ENCODE assay signal across 8 cellular contexts in genomic region chr14:22200977-22201605, GRCh38.
A peak's percentile ranks its signal among the peaks of the same experiment; 100 is the strongest.
DNase-seq lines count a peak whose midpoint lies in the region; ATAC-seq and TF ChIP-seq lines count a peak whose summit lies in the region.

No MANE protein-coding gene starts in this region.

- intact Hi-C loops in gastrocnemius medialis (cut with DNase I; ENCODE audit: low total_unique reads) = no loop called here

- in situ Hi-C loops in gastrocnemius medialis (cut with MboI; ENCODE audit: low sequenced_read_pairs in 4 of 4) = no loop called here

- H3K4me3 Mint-ChIP-seq in activated T-cell treated with anti-CD3 and anti-CD28 coated beads, Interleukin-2, amount 50 U/mL, for 72 hours = peak overlapping the region in 1 of 2 donors; percentile 72

- peaks cover 0 to 3% of the 10 kb centered on the region in 2 donors for H3K36me3 Mint-ChIP-seq in activated T-cell treated with anti-CD3 and anti-CD28 coated beads, Interleukin-2, amount 50 U/mL, for 72 hours (ENCODE audit: insufficient read depth in 2 of 2)

- H3K27ac Mint-ChIP-seq in activated T-cell treated with anti-CD3 and anti-CD28 coated beads, Interleukin-2, amount 50 U/mL, for 72 hours = peak overlapping the region; percentile 81

- no peaks in the 10 kb centered on the region for H3K27me3 Mint-ChIP-seq in activated T-cell treated with anti-CD3 and anti-CD28 coated beads, Interleukin-2, amount 50 U/mL, for 72 hours (ENCODE audit: low read depth)

- H3K9me3 Mint-ChIP-seq in activated T-cell treated with anti-CD3 and anti-CD28 coated beads, Interleukin-2, amount 50 U/mL, for 72 hours = peaks cover 0 to 5% of the 10 kb centered on the region in 2 donors

- H3K4me3 ChIP-seq in gastrocnemius medialis = no peak overlapping the region

- H3K4me1 ChIP-seq in gastrocnemius medialis = no peaks in the 10 kb centered on the region

- no peak overlapping the region for H3K27ac ChIP-seq in gastrocnemius medialis

- H3K27me3 ChIP-seq in gastrocnemius medialis = no peaks in the 10 kb centered on the region

- no peak for TF ChIP-seq CTCF in gastrocnemius medialis (IDR thresholded peaks at IDR 0.05 in 4 of 5, conservative IDR thresholded peaks at IDR 0.05 in 1 of 5)

- TF ChIP-seq POLR2A in gastrocnemius medialis (IDR thresholded peaks at IDR 0.05) = no peak

- H3K9me3 ChIP-seq in gastrocnemius medialis = no peaks in the 10 kb centered on the region

- no peak for DNase-seq in activated T-cell treated with anti-CD3 and anti-CD28 coated beads, Interleukin-2, amount 50 U/mL, for 72 hours
- DNase-seq in activated T-cell treated with anti-CD3 and anti-CD28 coated beads, Interleukin-2, amount 50 U/mL, for 1 hour = no peak
- DNase-seq in HuH-7 (ENCODE audit: low spot score) (peak; percentile 20), SW480 (ENCODE audit: low spot score) (peak; percentile 66), fibroblast of the conjunctiva (ENCODE audit: low read depth) (peak; percentile 20), putamen (ENCODE audit: low spot score) (peak; percentile 10), NCI-H146 (lab: John Stamatoyannopoulos, UW) (no peak), gastrocnemius medialis (no peak)

- peak; percentile 69 to 73 for ATAC-seq in activated T-cell treated with anti-CD3 and anti-CD28 coated beads, Interleukin-2, amount 50 U/mL, for 72 hours (replicated peaks in 1 of 2)
- no peak for ATAC-seq in gastrocnemius medialis

- no peaks in the 10 kb centered on the region for H3K36me3 ChIP-seq in gastrocnemius medialis

- peaks cover 6% of the 10 kb centered on the region for H3K4me1 Mint-ChIP-seq in activated T-cell treated with anti-CD3 and anti-CD28 coated beads, Interleukin-2, amount 50 U/mL, for 72 hours (ENCODE audit: low read depth)

Comparison
In these comparisons a context has a peak if more than half of its experiments do, and no peak if none do; other contexts are left out.
1. ATAC-seq: peak in activated T-cell treated with anti-CD3 and anti-CD28 coated beads, Interleukin-2, amount 50 U/mL, for 72 hours (2 of 2); none in gastrocnemius medialis (0 of 2).
2. DNase-seq: peak in HuH-7 (single experiment), SW480 (single experiment), fibroblast of the conjunctiva (single experiment) and putamen (single experiment); none in activated T-cell treated with anti-CD3 and anti-CD28 coated beads, Interleukin-2, amount 50 U/mL, for 72 hours (0 of 2), activated T-cell treated with anti-CD3 and anti-CD28 coated beads, Interleukin-2, amount 50 U/mL, for 1 hour (single experiment), NCI-H146 (single experiment) and gastrocnemius medialis (0 of 2).